Comparison of ENCODE assay signal across 8 cellular contexts in genomic region chr14:105397350-105397931, GRCh38.
DNase-seq lines count a peak whose midpoint lies in the region; ATAC-seq and TF ChIP-seq lines count a peak whose summit lies in the region.

No MANE protein-coding gene starts in this region.

- H3K9me3 ChIP-seq in muscle layer of colon (ENCODE audit: low read length) = no peaks in the 10 kb centered on the region

- H3K27ac ChIP-seq in 22Rv1 (peak overlapping the region; percentile 74), KMS-11 (peak overlapping the region; percentile 58), muscle layer of colon (ENCODE audit: low read depth, low read length) (peak overlapping the region; percentile 69)

- no peak for ATAC-seq in HG03095 (IDR thresholded peaks at IDR 0.05; ENCODE audit: unreplicated experiment)

- DNase-seq in cerebellar cortex (ENCODE audit: low spot score) = peak; percentile 18
- no peak for DNase-seq in AML-193 (lab: John Stamatoyannopoulos, UW)
- no peak for DNase-seq in stimulated activated CD4-positive, alpha-beta T cell treated with anti-CD3 and anti-CD28 coated beads, Interleukin-1b, Interleukin-23, amount 100 ng/mL, for 48 hours
- no peak for DNase-seq in activated CD4-positive, alpha-beta T cell treated with anti-CD3 and anti-CD28 coated beads for 48 hours

- H3K4me3 ChIP-seq in KMS-11 (IDR thresholded peaks at IDR 0.05; ENCODE audit: insufficient read depth, low read depth, low read length) = no peak overlapping the region
- H3K4me3 ChIP-seq in muscle layer of colon (ENCODE audit: low read depth in 1 of 2, low read length in 2 of 2) = peak overlapping the region; percentile 76 to 82

- peaks cover 10% of the 10 kb centered on the region for H3K4me1 ChIP-seq in KMS-11 (ENCODE audit: low read depth, poor library complexity, severe bottlenecking)
- peaks cover 21% of the 10 kb centered on the region for H3K4me1 ChIP-seq in muscle layer of colon (ENCODE audit: insufficient read depth, low read length)

- H3K79me2 ChIP-seq in KMS-11 (ENCODE audit: insufficient read depth, low read depth) = peaks cover 7% of the 10 kb centered on the region

- peak overlapping the region; percentile 73 for H2AFZ ChIP-seq in KMS-11 (ENCODE audit: low read depth)

- H3K36me3 ChIP-seq in KMS-11 (ENCODE audit: insufficient read depth) (no peaks in the 10 kb centered on the region), muscle layer of colon (ENCODE audit: insufficient read depth, low read length) (peaks cover 16% of the 10 kb centered on the region)

- H3K9ac ChIP-seq in KMS-11 (peak overlapping the region; percentile 90; the same call in 1 of the 2 replicates), muscle layer of colon (ENCODE audit: low read length) (no peak overlapping the region)

- TF ChIP-seq CTCF in 22Rv1 (IDR thresholded peaks at IDR 0.05) (no peak), KMS-11 (conservative IDR thresholded peaks at IDR 0.05; ENCODE audit: low read depth, low read length) (no peak)

- H3K4me2 ChIP-seq in KMS-11 = peak overlapping the region; percentile 45; the same call in 1 of the 2 replicates

- no peaks in the 10 kb centered on the region for H4K20me1 ChIP-seq in KMS-11 (ENCODE audit: insufficient read depth)

- H3K27me3 ChIP-seq in KMS-11 (ENCODE audit: insufficient read depth, low read depth) = no peaks in the 10 kb centered on the region
- H3K27me3 ChIP-seq in muscle layer of colon (ENCODE audit: control insufficient read depth in 1 of 2, insufficient read depth in 2 of 2, low read length in 2 of 2) = no peaks in the 10 kb centered on the region
